ENCODE assay signal across 9 cellular contexts in the genomic region with DNA sequence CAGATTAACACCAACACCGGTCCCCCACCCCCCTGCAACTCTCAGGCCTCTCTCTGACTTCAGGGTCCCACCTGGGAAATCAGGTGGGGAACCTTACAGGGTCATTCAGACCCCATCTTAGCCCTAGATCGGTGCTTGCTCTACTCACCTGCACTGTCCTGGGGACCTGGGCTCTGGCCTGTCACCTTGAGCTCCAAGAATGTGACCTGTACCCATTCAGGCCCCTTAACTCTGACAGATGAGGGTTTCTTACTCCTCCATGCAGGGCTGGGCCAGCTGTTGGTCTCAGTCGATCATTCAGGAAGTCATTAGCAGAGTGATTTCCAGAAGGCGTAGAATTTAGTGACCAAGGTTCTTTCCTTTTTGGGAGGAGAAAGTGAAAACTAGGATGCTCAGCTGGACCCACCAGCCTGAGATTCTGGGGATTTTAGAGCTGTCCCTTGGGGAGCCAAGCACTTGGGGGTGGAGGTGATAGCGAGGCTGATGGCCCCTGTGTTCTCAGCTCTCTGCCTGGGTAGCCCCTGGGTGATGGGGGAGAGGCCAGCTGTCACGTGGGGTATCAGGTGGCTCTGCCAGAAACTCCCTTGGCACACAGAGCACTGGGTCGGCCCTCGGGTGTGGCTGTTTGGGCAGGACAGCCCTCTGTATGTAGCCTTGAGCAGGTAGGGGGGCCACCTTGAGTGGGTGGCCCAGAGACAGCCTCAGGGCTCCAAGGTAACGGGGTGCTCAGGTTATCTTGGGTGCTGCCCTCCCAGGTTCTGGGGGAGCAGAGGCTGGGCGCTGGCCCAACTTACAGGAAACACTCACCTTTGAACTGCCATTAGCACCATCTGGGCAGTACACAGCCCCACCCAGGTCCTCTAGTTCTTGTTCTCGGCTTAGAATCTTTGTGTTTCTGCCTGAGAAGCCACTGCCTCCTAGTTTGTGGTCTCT. TPM values are rescaled to one million over a fixed set of nuclear protein-coding genes. Genes with fewer than 3 reads are reported as not detected.
A peak's percentile ranks its signal among the peaks of the same experiment; 100 is the strongest.
DNase-seq lines count a peak whose midpoint lies in the region; ATAC-seq and TF ChIP-seq lines count a peak whose summit lies in the region.
"Had no signal": no experiment of that assay in that cellular context is flagged by ENCODE, and none has a peak within 500 bp of the region (broad histone marks: within the 10 kb centered on the region; RNA-seq: fewer than 3 reads in every experiment).

No MANE protein-coding gene starts in this region.

- no peaks in the 10 kb centered on the region for H3K27me3 Mint-ChIP-seq in activated CD8-positive, alpha-beta T cell treated with anti-CD3 and anti-CD28 coated beads for 36 hours

- WGBS in sigmoid colon, 2 donors: 1 to 26% methylated on average over 11 of the region's 11 CpGs

- no peaks in the 10 kb centered on the region for H3K9me3 ChIP-seq in sigmoid colon

- intact Hi-C loops in activated CD8-positive, alpha-beta T cell treated with anti-CD3 and anti-CD28 coated beads for 36 hours (cut with micrococcal nuclease): no loop called here
- intact Hi-C loops in sigmoid colon (cut with DNase I): loop anchor here (2.0 kb wide), 1 partner anchor 28 kb away; no protein-coding TSS in a partner anchor

- H3K36me3 ChIP-seq in sigmoid colon: peaks cover 0 to 16% (median 4%) of the 10 kb centered on the region in 4 donors

- H3K27me3 ChIP-seq in sigmoid colon: no peaks in the 10 kb centered on the region

- H3K4me1 ChIP-seq in sigmoid colon: peaks cover 0 to 83% (median 77%) of the 10 kb centered on the region in 4 donors

- TF ChIP-seq POLR2A in GM18526 (IDR thresholded peaks at IDR 0.05; ENCODE audit: extremely low read depth, insufficient read length): peak; percentile 67
- peak in 1 of 2 donors; percentile 63 for TF ChIP-seq POLR2A in sigmoid colon (IDR thresholded peaks at IDR 0.05)

- TF ChIP-seq CTCF in activated CD8-positive, alpha-beta T cell treated with anti-CD3 and anti-CD28 coated beads for 36 hours (IDR thresholded peaks at IDR 0.05): no peak
- TF ChIP-seq CTCF in fibroblast of the aortic adventitia (IDR thresholded peaks at IDR 0.05; ENCODE audit: insufficient read depth, low read length) (no peak), sigmoid colon (IDR thresholded peaks at IDR 0.05) (no peak)

- no peaks in the 10 kb centered on the region for H3K9me3 Mint-ChIP-seq in activated CD8-positive, alpha-beta T cell treated with anti-CD3 and anti-CD28 coated beads for 36 hours

- TF ChIP-seq EP300 in sigmoid colon (IDR thresholded peaks at IDR 0.05): no peak

- ATAC-seq in HG03354 (IDR thresholded peaks at IDR 0.05; ENCODE audit: poor library complexity, severe bottlenecking, unreplicated experiment) (peak; percentile 45), GM19328 (IDR thresholded peaks at IDR 0.05; ENCODE audit: unreplicated experiment) (no peak), GM21526 (IDR thresholded peaks at IDR 0.05; ENCODE audit: low FRiP score, unreplicated experiment) (no peak)
- ATAC-seq in activated CD8-positive, alpha-beta T cell treated with anti-CD3 and anti-CD28 coated beads for 36 hours: peak; percentile 29

- H3K27ac ChIP-seq in sigmoid colon: peak overlapping the region; percentile 78 to 90 (median 84)

- H3K4me1 Mint-ChIP-seq in activated CD8-positive, alpha-beta T cell treated with anti-CD3 and anti-CD28 coated beads for 36 hours (ENCODE audit: low read depth): peaks cover 72% of the 10 kb centered on the region

- H3K4me3 ChIP-seq in fibroblast of the aortic adventitia (ENCODE audit: low read depth, low read length) (peak overlapping the region; percentile 81), sigmoid colon (peak overlapping the region; percentile 51 to 65 (median 56))

- CTCF ChIA-PET in activated CD8-positive, alpha-beta T cell treated with anti-CD3 and anti-CD28 coated beads for 36 hours (lab: Charles Lee): interaction anchor here (1.2 to 8.1 kb wide), 10 partner anchors 9 to 234 kb away, joined by 3 to 95 read pairs (median 4); a partner anchor contains a TSS

- peak; percentile 72 for DNase-seq in activated CD8-positive, alpha-beta T cell treated with anti-CD3 and anti-CD28 coated beads for 36 hours
- peak; percentile 66 for DNase-seq in fibroblast of the aortic adventitia (ENCODE audit: low read depth)
- no peak for DNase-seq in sigmoid colon
- DNase-seq in SIG-M5 (lab: John Stamatoyannopoulos, UW): no peak

- POLR2A ChIA-PET in activated CD8-positive, alpha-beta T cell treated with anti-CD3 and anti-CD28 coated beads for 36 hours (lab: Charles Lee): interaction anchor here (0.7 to 13.9 kb wide), 9 partner anchors 11 to 120 kb away, joined by 3 to 167 read pairs (median 5); a partner anchor contains a TSS

- H3K36me3 Mint-ChIP-seq in activated CD8-positive, alpha-beta T cell treated with anti-CD3 and anti-CD28 coated beads for 36 hours (ENCODE audit: low read depth): peaks cover 30% of the 10 kb centered on the region

- peak overlapping the region; percentile 89 for H3K27ac Mint-ChIP-seq in activated CD8-positive, alpha-beta T cell treated with anti-CD3 and anti-CD28 coated beads for 36 hours

- H3K4me3 Mint-ChIP-seq in activated CD8-positive, alpha-beta T cell treated with anti-CD3 and anti-CD28 coated beads for 36 hours: peak overlapping the region; percentile 79

RNA-seq across cellular contexts. Expression of a gene that starts 0.7 kb away (rescaled TPM):
- total RNA-seq in activated CD8-positive, alpha-beta T cell treated with anti-CD3 and anti-CD28 coated beads for 36 hours: 10 to 100 TPM; 32.5 to 33.2 TPM
- 202 and 275 TPM in 2 replicates for total RNA-seq in fibroblast of the aortic adventitia (ENCODE audit: low replicate concordance)
- total RNA-seq in sigmoid colon: 10 to 100 TPM; 62.3 to 94.5 (median 68.6) TPM
- polyA plus RNA-seq in sigmoid colon: 100 to 1,000 TPM; 201 to 368 (median 265) TPM

RNA-seq across cellular contexts. Expression of a gene that starts 5.0 kb away (rescaled TPM):
- 10 to 100 TPM; 26.8 to 29.0 TPM for total RNA-seq in activated CD8-positive, alpha-beta T cell treated with anti-CD3 and anti-CD28 coated beads for 36 hours
- total RNA-seq in fibroblast of the aortic adventitia (ENCODE audit: low replicate concordance) (23.4 and 61.2 TPM in 2 replicates), sigmoid colon (10 to 100 TPM; 18.5 to 29.9 (median 25.7) TPM)
- 10 to 100 TPM; 20.4 to 36.6 (median 29.1) TPM for polyA plus RNA-seq in sigmoid colon

RNA-seq across cellular contexts. Expression of a gene that starts 9.0 kb away (rescaled TPM):
- total RNA-seq in activated CD8-positive, alpha-beta T cell treated with anti-CD3 and anti-CD28 coated beads for 36 hours: 1 to 10 TPM; 1.5 to 2.0 TPM
- 7.7 and 32.0 TPM in 2 replicates for total RNA-seq in fibroblast of the aortic adventitia (ENCODE audit: low replicate concordance)
- 10 to 100 TPM in 2 of 4 donors, 1 to 10 TPM in 2; 5.4 to 22.7 (median 9.6) TPM for total RNA-seq in sigmoid colon
- polyA plus RNA-seq in sigmoid colon: 1 to 10 TPM in 1 of 3 donors, under 1 TPM in 1, not detected in 1; 0.69 to 2.2 TPM
- total RNA-seq: dermis microvascular lymphatic vessel endothelial cell had no signal

RNA-seq across cellular contexts. Expression of a gene that starts 14.7 kb away (rescaled TPM):
- 100 to 1,000 TPM; 380 to 382 TPM for total RNA-seq in activated CD8-positive, alpha-beta T cell treated with anti-CD3 and anti-CD28 coated beads for 36 hours
- total RNA-seq in fibroblast of the aortic adventitia (ENCODE audit: low replicate concordance) (74.0 and 159 TPM in 2 replicates), sigmoid colon (100 to 1,000 TPM in 1 of 4 donors, 10 to 100 TPM in 3; 59.6 to 102 (median 67.2) TPM)
- polyA plus RNA-seq in sigmoid colon: 100 to 1,000 TPM; 137 to 226 (median 192) TPM

RNA-seq across cellular contexts. Expression of a gene that starts 30.4 kb away (rescaled TPM):
- total RNA-seq in activated CD8-positive, alpha-beta T cell treated with anti-CD3 and anti-CD28 coated beads for 36 hours: 100 to 1,000 TPM; 160 to 165 TPM
- 7.2 and 52.4 TPM in 2 replicates for total RNA-seq in fibroblast of the aortic adventitia (ENCODE audit: low replicate concordance)
- total RNA-seq in sigmoid colon: 10 to 100 TPM; 11.5 to 16.1 (median 13.7) TPM
- polyA plus RNA-seq in sigmoid colon: 10 to 100 TPM; 28.0 to 71.5 (median 31.2) TPM

Comparison
In these comparisons a context has a peak if more than half of its experiments do, and no peak if none do; other contexts are left out.
1. ATAC-seq: peak in HG03354 (single experiment) and activated CD8-positive, alpha-beta T cell treated with anti-CD3 and anti-CD28 coated beads for 36 hours (single experiment); none in GM19328 (single experiment) and GM21526 (single experiment).
2. DNase-seq: peak in activated CD8-positive, alpha-beta T cell treated with anti-CD3 and anti-CD28 coated beads for 36 hours (single experiment) and fibroblast of the aortic adventitia (single experiment); none in sigmoid colon (single experiment) and SIG-M5 (single experiment).